ENCODE assay signal across 1 cellular context in the genomic region with DNA sequence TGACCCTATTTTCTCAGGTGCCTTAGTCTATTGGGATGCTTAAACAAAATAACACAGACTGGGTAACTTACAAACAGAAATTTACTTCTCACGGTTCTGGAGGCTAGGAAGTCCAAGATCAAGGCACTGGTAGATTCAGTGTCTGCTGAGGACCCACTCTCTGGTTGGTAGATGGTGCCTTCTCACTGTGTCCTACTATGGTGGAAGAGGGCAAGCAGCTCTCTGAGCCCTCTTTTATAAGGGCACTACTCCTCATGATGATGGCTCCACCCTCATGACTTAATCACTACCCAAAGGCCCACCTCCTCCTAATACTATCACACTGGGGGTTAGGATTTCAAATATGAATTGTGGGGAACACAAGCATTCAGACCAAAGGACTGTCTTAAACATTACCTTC.
TF ChIP-seq lines count a peak whose summit lies in the region.

No MANE protein-coding gene starts in this region.

TF ChIP-seq in GM12878, 131 proteins besides CTCF, POLR2A, EP300 and RAD21:
- TF ChIP-seq ZNF24 (IDR thresholded peaks at IDR 0.05): no peak
- TF ChIP-seq SREBF1 (IDR thresholded peaks at IDR 0.05; ENCODE audit: low read length): no peak
- TF ChIP-seq, protein P1, sequence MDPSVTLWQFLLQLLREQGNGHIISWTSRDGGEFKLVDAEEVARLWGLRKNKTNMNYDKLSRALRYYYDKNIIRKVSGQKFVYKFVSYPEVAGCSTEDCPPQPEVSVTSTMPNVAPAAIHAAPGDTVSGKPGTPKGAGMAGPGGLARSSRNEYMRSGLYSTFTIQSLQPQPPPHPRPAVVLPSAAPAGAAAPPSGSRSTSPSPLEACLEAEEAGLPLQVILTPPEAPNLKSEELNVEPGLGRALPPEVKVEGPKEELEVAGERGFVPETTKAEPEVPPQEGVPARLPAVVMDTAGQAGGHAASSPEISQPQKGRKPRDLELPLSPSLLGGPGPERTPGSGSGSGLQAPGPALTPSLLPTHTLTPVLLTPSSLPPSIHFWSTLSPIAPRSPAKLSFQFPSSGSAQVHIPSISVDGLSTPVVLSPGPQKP (IDR thresholded peaks at IDR 0.05; ENCODE audit: low read depth, low read length): no peak
- no peak for TF ChIP-seq CHD1 (IDR thresholded peaks at IDR 0.05; ENCODE audit: low read depth, low read length)
- TF ChIP-seq IRF4 (IDR thresholded peaks at IDR 0.05; ENCODE audit: low read depth, low read length): no peak
- no peak for TF ChIP-seq LARP7 (IDR thresholded peaks at IDR 0.05)
- TF ChIP-seq, protein P2, sequence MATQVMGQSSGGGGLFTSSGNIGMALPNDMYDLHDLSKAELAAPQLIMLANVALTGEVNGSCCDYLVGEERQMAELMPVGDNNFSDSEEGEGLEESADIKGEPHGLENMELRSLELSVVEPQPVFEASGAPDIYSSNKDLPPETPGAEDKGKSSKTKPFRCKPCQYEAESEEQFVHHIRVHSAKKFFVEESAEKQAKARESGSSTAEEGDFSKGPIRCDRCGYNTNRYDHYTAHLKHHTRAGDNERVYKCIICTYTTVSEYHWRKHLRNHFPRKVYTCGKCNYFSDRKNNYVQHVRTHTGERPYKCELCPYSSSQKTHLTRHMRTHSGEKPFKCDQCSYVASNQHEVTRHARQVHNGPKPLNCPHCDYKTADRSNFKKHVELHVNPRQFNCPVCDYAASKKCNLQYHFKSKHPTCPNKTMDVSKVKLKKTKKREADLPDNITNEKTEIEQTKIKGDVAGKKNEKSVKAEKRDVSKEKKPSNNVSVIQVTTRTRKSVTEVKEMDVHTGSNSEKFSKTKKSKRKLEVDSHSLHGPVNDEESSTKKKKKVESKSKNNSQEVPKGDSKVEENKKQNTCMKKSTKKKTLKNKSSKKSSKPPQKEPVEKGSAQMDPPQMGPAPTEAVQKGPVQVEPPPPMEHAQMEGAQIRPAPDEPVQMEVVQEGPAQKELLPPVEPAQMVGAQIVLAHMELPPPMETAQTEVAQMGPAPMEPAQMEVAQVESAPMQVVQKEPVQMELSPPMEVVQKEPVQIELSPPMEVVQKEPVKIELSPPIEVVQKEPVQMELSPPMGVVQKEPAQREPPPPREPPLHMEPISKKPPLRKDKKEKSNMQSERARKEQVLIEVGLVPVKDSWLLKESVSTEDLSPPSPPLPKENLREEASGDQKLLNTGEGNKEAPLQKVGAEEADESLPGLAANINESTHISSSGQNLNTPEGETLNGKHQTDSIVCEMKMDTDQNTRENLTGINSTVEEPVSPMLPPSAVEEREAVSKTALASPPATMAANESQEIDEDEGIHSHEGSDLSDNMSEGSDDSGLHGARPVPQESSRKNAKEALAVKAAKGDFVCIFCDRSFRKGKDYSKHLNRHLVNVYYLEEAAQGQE (IDR thresholded peaks at IDR 0.05; ENCODE audit: low read depth, low read length): no peak
- TF ChIP-seq NR2C1 (IDR thresholded peaks at IDR 0.05): no peak
- TF ChIP-seq, protein P3, sequence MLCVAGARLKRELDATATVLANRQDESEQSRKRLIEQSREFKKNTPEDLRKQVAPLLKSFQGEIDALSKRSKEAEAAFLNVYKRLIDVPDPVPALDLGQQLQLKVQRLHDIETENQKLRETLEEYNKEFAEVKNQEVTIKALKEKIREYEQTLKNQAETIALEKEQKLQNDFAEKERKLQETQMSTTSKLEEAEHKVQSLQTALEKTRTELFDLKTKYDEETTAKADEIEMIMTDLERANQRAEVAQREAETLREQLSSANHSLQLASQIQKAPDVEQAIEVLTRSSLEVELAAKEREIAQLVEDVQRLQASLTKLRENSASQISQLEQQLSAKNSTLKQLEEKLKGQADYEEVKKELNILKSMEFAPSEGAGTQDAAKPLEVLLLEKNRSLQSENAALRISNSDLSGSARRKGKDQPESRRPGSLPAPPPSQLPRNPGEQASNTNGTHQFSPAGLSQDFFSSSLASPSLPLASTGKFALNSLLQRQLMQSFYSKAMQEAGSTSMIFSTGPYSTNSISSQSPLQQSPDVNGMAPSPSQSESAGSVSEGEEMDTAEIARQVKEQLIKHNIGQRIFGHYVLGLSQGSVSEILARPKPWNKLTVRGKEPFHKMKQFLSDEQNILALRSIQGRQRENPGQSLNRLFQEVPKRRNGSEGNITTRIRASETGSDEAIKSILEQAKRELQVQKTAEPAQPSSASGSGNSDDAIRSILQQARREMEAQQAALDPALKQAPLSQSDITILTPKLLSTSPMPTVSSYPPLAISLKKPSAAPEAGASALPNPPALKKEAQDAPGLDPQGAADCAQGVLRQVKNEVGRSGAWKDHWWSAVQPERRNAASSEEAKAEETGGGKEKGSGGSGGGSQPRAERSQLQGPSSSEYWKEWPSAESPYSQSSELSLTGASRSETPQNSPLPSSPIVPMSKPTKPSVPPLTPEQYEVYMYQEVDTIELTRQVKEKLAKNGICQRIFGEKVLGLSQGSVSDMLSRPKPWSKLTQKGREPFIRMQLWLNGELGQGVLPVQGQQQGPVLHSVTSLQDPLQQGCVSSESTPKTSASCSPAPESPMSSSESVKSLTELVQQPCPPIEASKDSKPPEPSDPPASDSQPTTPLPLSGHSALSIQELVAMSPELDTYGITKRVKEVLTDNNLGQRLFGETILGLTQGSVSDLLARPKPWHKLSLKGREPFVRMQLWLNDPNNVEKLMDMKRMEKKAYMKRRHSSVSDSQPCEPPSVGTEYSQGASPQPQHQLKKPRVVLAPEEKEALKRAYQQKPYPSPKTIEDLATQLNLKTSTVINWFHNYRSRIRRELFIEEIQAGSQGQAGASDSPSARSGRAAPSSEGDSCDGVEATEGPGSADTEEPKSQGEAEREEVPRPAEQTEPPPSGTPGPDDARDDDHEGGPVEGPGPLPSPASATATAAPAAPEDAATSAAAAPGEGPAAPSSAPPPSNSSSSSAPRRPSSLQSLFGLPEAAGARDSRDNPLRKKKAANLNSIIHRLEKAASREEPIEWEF (IDR thresholded peaks at IDR 0.05; ENCODE audit: insufficient replicate concordance, low read depth, low read length): no peak
- TF ChIP-seq, protein P4, sequence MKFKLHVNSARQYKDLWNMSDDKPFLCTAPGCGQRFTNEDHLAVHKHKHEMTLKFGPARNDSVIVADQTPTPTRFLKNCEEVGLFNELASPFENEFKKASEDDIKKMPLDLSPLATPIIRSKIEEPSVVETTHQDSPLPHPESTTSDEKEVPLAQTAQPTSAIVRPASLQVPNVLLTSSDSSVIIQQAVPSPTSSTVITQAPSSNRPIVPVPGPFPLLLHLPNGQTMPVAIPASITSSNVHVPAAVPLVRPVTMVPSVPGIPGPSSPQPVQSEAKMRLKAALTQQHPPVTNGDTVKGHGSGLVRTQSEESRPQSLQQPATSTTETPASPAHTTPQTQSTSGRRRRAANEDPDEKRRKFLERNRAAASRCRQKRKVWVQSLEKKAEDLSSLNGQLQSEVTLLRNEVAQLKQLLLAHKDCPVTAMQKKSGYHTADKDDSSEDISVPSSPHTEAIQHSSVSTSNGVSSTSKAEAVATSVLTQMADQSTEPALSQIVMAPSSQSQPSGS (IDR thresholded peaks at IDR 0.05; ENCODE audit: low read length): no peak
- no peak for TF ChIP-seq MYB (IDR thresholded peaks at IDR 0.05; ENCODE audit: borderline replicate concordance, low read depth, low read length)
- peak; percentile 71; the same call in 1 of the 2 replicates for TF ChIP-seq TAF1 (IDR thresholded peaks at IDR 0.05; ENCODE audit: borderline replicate concordance, low read depth, low read length)
- TF ChIP-seq, protein P5, sequence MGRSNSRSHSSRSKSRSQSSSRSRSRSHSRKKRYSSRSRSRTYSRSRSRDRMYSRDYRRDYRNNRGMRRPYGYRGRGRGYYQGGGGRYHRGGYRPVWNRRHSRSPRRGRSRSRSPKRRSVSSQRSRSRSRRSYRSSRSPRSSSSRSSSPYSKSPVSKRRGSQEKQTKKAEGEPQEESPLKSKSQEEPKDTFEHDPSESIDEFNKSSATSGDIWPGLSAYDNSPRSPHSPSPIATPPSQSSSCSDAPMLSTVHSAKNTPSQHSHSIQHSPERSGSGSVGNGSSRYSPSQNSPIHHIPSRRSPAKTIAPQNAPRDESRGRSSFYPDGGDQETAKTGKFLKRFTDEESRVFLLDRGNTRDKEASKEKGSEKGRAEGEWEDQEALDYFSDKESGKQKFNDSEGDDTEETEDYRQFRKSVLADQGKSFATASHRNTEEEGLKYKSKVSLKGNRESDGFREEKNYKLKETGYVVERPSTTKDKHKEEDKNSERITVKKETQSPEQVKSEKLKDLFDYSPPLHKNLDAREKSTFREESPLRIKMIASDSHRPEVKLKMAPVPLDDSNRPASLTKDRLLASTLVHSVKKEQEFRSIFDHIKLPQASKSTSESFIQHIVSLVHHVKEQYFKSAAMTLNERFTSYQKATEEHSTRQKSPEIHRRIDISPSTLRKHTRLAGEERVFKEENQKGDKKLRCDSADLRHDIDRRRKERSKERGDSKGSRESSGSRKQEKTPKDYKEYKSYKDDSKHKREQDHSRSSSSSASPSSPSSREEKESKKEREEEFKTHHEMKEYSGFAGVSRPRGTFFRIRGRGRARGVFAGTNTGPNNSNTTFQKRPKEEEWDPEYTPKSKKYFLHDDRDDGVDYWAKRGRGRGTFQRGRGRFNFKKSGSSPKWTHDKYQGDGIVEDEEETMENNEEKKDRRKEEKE (IDR thresholded peaks at IDR 0.05): no peak
- 0 out of 2 replicates have a peak, but pooled peaks have one; percentile 52 for TF ChIP-seq MTA3 (IDR thresholded peaks at IDR 0.05; ENCODE audit: borderline replicate concordance, low read length)
- peak; percentile 96 for TF ChIP-seq POLR2AphosphoS5 (IDR thresholded peaks at IDR 0.05; ENCODE audit: low read length)
- TF ChIP-seq PML (IDR thresholded peaks at IDR 0.05; ENCODE audit: low read length): peak; percentile 98
- peak; percentile 95 for TF ChIP-seq SMAD5 (IDR thresholded peaks at IDR 0.05; ENCODE audit: low read depth)
- TF ChIP-seq, protein P6, sequence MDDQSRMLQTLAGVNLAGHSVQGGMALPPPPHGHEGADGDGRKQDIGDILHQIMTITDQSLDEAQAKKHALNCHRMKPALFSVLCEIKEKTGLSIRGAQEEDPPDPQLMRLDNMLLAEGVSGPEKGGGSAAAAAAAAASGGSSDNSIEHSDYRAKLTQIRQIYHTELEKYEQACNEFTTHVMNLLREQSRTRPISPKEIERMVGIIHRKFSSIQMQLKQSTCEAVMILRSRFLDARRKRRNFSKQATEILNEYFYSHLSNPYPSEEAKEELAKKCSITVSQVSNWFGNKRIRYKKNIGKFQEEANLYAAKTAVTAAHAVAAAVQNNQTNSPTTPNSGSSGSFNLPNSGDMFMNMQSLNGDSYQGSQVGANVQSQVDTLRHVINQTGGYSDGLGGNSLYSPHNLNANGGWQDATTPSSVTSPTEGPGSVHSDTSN (IDR thresholded peaks at IDR 0.05; ENCODE audit: insufficient replicate concordance, low read depth, low read length): no peak
- no peak for TF ChIP-seq RAD51 (IDR thresholded peaks at IDR 0.05)
- TF ChIP-seq ZNF217 (IDR thresholded peaks at IDR 0.05): no peak
- TF ChIP-seq CBFB (IDR thresholded peaks at IDR 0.05; ENCODE audit: low read depth): peak; percentile 89
- TF ChIP-seq ZNF384 (IDR thresholded peaks at IDR 0.05; ENCODE audit: borderline replicate concordance, low read depth, low read length): no peak
- TF ChIP-seq FOXM1 (IDR thresholded peaks at IDR 0.05; ENCODE audit: low read depth, low read length): 0 out of 2 replicates have a peak, but pooled peaks have one; percentile 3
- TF ChIP-seq BACH1 (IDR thresholded peaks at IDR 0.05; ENCODE audit: borderline replicate concordance): no peak
- no peak for TF ChIP-seq CHD4 (IDR thresholded peaks at IDR 0.05)
- 0 out of 2 replicates have a peak, but pooled peaks have one; percentile 40 for TF ChIP-seq YY1 (IDR thresholded peaks at IDR 0.05; ENCODE audit: low read depth, low read length)
- TF ChIP-seq POU2F2 (IDR thresholded peaks at IDR 0.05; ENCODE audit: borderline replicate concordance, low read depth, low read length): peak; percentile 59; the same call in 1 of the 3 replicates
- TF ChIP-seq, protein P7, sequence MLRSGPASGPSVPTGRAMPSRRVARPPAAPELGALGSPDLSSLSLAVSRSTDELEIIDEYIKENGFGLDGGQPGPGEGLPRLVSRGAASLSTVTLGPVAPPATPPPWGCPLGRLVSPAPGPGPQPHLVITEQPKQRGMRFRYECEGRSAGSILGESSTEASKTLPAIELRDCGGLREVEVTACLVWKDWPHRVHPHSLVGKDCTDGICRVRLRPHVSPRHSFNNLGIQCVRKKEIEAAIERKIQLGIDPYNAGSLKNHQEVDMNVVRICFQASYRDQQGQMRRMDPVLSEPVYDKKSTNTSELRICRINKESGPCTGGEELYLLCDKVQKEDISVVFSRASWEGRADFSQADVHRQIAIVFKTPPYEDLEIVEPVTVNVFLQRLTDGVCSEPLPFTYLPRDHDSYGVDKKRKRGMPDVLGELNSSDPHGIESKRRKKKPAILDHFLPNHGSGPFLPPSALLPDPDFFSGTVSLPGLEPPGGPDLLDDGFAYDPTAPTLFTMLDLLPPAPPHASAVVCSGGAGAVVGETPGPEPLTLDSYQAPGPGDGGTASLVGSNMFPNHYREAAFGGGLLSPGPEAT (IDR thresholded peaks at IDR 0.05; ENCODE audit: low read depth): no peak
- TF ChIP-seq ATF7 (IDR thresholded peaks at IDR 0.05; ENCODE audit: low read depth): no peak
- TF ChIP-seq ZBED1 (IDR thresholded peaks at IDR 0.05; ENCODE audit: borderline replicate concordance): peak; percentile 45; the same call in 1 of the 2 replicates
- no peak for TF ChIP-seq NFIC (IDR thresholded peaks at IDR 0.05; ENCODE audit: low read depth, low read length)
TF ChIP-seq in GM12878: peak in this region for 10.
